Comparison of ENCODE assay signal across 14 cellular contexts in genomic region chr9:93679536-93680444, GRCh38.
DNase-seq lines count a peak whose midpoint lies in the region; ATAC-seq and TF ChIP-seq lines count a peak whose summit lies in the region.
"Had no signal": no experiment of that assay in that cellular context is flagged by ENCODE, and none has a peak within 500 bp of the region (broad histone marks: within the 10 kb centered on the region; RNA-seq: fewer than 3 reads in every experiment).

No MANE protein-coding gene starts in this region.

- no peaks in the 10 kb centered on the region for H3K4me1 Mint-ChIP-seq in activated CD8-positive, alpha-beta T cell treated with anti-CD3 and anti-CD28 coated beads, Interleukin-2, amount 10 ng/mL, durations not matched to agents 7 days and 5 days (ENCODE audit: low read depth)
- no peaks in the 10 kb centered on the region for H3K4me1 Mint-ChIP-seq in activated CD8-positive, alpha-beta T cell treated with anti-CD3 and anti-CD28 coated beads for 36 hours (ENCODE audit: low read depth)
- H3K4me1 Mint-ChIP-seq in stimulated activated naive B cell treated with anti-CD40 and anti-IgM and Interleukin-4, amounts not matched to agents 10 μg/mL and 1 μg/mL and 100 μg/mL, for 72 hours = peaks cover 3 to 9% of the 10 kb centered on the region in 2 donors

- H3K36me3 ChIP-seq in left lung = peaks cover 0 to 50% of the 10 kb centered on the region in 2 donors

- H3K36me3 Mint-ChIP-seq in activated CD8-positive, alpha-beta T cell treated with anti-CD3 and anti-CD28 coated beads, Interleukin-2, amount 10 ng/mL, durations not matched to agents 7 days and 5 days (ENCODE audit: low read depth) = peaks cover 2% of the 10 kb centered on the region
- H3K36me3 Mint-ChIP-seq in activated CD8-positive, alpha-beta T cell treated with anti-CD3 and anti-CD28 coated beads for 36 hours (ENCODE audit: low read depth) = peaks cover 9% of the 10 kb centered on the region
- H3K36me3 Mint-ChIP-seq in stimulated activated naive B cell treated with anti-CD40 and anti-IgM and Interleukin-4, amounts not matched to agents 10 μg/mL and 1 μg/mL and 100 μg/mL, for 72 hours = peaks cover 22 to 30% of the 10 kb centered on the region in 2 donors

- TF ChIP-seq CTCF in activated CD8-positive, alpha-beta T cell treated with anti-CD3 and anti-CD28 coated beads for 36 hours (IDR thresholded peaks at IDR 0.05) = no peak
- no peak for TF ChIP-seq CTCF in left lung (IDR thresholded peaks at IDR 0.05)

- H3K27me3 ChIP-seq in left lung = no peaks in the 10 kb centered on the region
- H3K27me3 ChIP-seq: breast epithelium had no signal

- no peak overlapping the region for H3K4me3 Mint-ChIP-seq in activated CD8-positive, alpha-beta T cell treated with anti-CD3 and anti-CD28 coated beads, Interleukin-2, amount 10 ng/mL, durations not matched to agents 7 days and 5 days
- no peak overlapping the region for H3K4me3 Mint-ChIP-seq in activated CD8-positive, alpha-beta T cell treated with anti-CD3 and anti-CD28 coated beads for 36 hours
- no peak overlapping the region for H3K4me3 Mint-ChIP-seq in stimulated activated naive B cell treated with anti-CD40 and anti-IgM and Interleukin-4, amounts not matched to agents 10 μg/mL and 1 μg/mL and 100 μg/mL, for 72 hours
- H3K4me3 Mint-ChIP-seq: naive thymus-derived CD8-positive, alpha-beta T cell had no signal

- CTCF ChIA-PET in activated CD8-positive, alpha-beta T cell treated with anti-CD3 and anti-CD28 coated beads, Interleukin-2, amount 10 ng/mL, durations not matched to agents 7 days and 5 days (lab: Charles Lee) = interaction anchor here (1.0 kb wide), 1 partner anchor 284 kb away, joined by 3 read pairs; no protein-coding TSS in a partner anchor
- CTCF ChIA-PET in activated CD8-positive, alpha-beta T cell treated with anti-CD3 and anti-CD28 coated beads for 36 hours (lab: Charles Lee) = interaction anchor here (1.1 kb wide), 1 partner anchor 283 kb away, joined by 7 read pairs; no protein-coding TSS in a partner anchor

- DNase-seq in activated CD8-positive, alpha-beta T cell treated with anti-CD3 and anti-CD28 coated beads, Interleukin-2, amount 10 ng/mL, durations not matched to agents 7 days and 5 days = peak; percentile 15
- DNase-seq in activated CD8-positive, alpha-beta T cell treated with anti-CD3 and anti-CD28 coated beads for 36 hours = no peak
- DNase-seq in activated CD8-positive, alpha-beta memory T cell treated with anti-CD3 and anti-CD28 coated beads, Interleukin-2, amount 50 U/mL, for 48 hours = peak; percentile 40
- DNase-seq in left lung (peak; percentile 19 to 69), NCI-H1694 treated with DMSO at 0.1 percent for 48 hours (lab: John Stamatoyannopoulos, UW) (no peak), HK-2 (ENCODE audit: unreplicated experiment) (no peak)
- DNase-seq in stimulated activated naive B cell treated with anti-CD40 and anti-IgM and Interleukin-4, amounts not matched to agents 10 μg/mL and 1 μg/mL and 100 μg/mL, for 72 hours = peak; percentile 0
- DNase-seq: ACHN; activated naive CD4-positive, alpha-beta T cell treated with anti-CD3 and anti-CD28 coated beads, Interleukin-2, amount 50 U/mL, for 16 hours; COR-L47; kidney glomerular epithelial cell had no signal

- H3K9me3 ChIP-seq in left lung = no peaks in the 10 kb centered on the region
- H3K9me3 ChIP-seq: breast epithelium had no signal

- no peaks in the 10 kb centered on the region for H3K27me3 Mint-ChIP-seq in activated CD8-positive, alpha-beta T cell treated with anti-CD3 and anti-CD28 coated beads, Interleukin-2, amount 10 ng/mL, durations not matched to agents 7 days and 5 days (ENCODE audit: low read depth)
- no peaks in the 10 kb centered on the region for H3K27me3 Mint-ChIP-seq in activated CD8-positive, alpha-beta T cell treated with anti-CD3 and anti-CD28 coated beads for 36 hours
- H3K27me3 Mint-ChIP-seq in stimulated activated naive B cell treated with anti-CD40 and anti-IgM and Interleukin-4, amounts not matched to agents 10 μg/mL and 1 μg/mL and 100 μg/mL, for 72 hours = peaks cover 16% of the 10 kb centered on the region in 2 donors

- ATAC-seq in activated CD8-positive, alpha-beta T cell treated with anti-CD3 and anti-CD28 coated beads, Interleukin-2, amount 10 ng/mL, durations not matched to agents 7 days and 5 days = no peak
- ATAC-seq in activated CD8-positive, alpha-beta T cell treated with anti-CD3 and anti-CD28 coated beads for 36 hours = no peak
- ATAC-seq in left lung (no peak), HG03565 (IDR thresholded peaks at IDR 0.05; ENCODE audit: unreplicated experiment) (no peak)
- ATAC-seq in stimulated activated naive B cell treated with anti-CD40 and anti-IgM and Interleukin-4, amounts not matched to agents 10 μg/mL and 1 μg/mL and 100 μg/mL, for 72 hours (replicated peaks) = no peak
- ATAC-seq: naive thymus-derived CD8-positive, alpha-beta T cell had no signal

- intact Hi-C loops in activated CD8-positive, alpha-beta T cell treated with anti-CD3 and anti-CD28 coated beads for 36 hours (cut with micrococcal nuclease) = no loop called here
- intact Hi-C loops in left lung (cut with DNase I) = loop anchor here in 1 of 2 donors (5.0 kb wide), 1 partner anchor 283 kb away; no protein-coding TSS in a partner anchor

- no peak overlapping the region for H3K4me3 ChIP-seq in left lung
- H3K4me3 ChIP-seq: breast epithelium had no signal

- H3K27ac Mint-ChIP-seq in activated CD8-positive, alpha-beta T cell treated with anti-CD3 and anti-CD28 coated beads, Interleukin-2, amount 10 ng/mL, durations not matched to agents 7 days and 5 days = no peak overlapping the region
- H3K27ac Mint-ChIP-seq in activated CD8-positive, alpha-beta T cell treated with anti-CD3 and anti-CD28 coated beads for 36 hours = no peak overlapping the region
- H3K27ac Mint-ChIP-seq in stimulated activated naive B cell treated with anti-CD40 and anti-IgM and Interleukin-4, amounts not matched to agents 10 μg/mL and 1 μg/mL and 100 μg/mL, for 72 hours = no peak overlapping the region

- no peaks in the 10 kb centered on the region for H3K9me3 Mint-ChIP-seq in activated CD8-positive, alpha-beta T cell treated with anti-CD3 and anti-CD28 coated beads, Interleukin-2, amount 10 ng/mL, durations not matched to agents 7 days and 5 days (ENCODE audit: insufficient read depth)
- no peaks in the 10 kb centered on the region for H3K9me3 Mint-ChIP-seq in activated CD8-positive, alpha-beta T cell treated with anti-CD3 and anti-CD28 coated beads for 36 hours
- H3K9me3 Mint-ChIP-seq in stimulated activated naive B cell treated with anti-CD40 and anti-IgM and Interleukin-4, amounts not matched to agents 10 μg/mL and 1 μg/mL and 100 μg/mL, for 72 hours = peaks cover 2 to 3% of the 10 kb centered on the region in 2 donors
- H3K9me3 Mint-ChIP-seq: naive thymus-derived CD8-positive, alpha-beta T cell had no signal

- POLR2A ChIA-PET in activated CD8-positive, alpha-beta T cell treated with anti-CD3 and anti-CD28 coated beads, Interleukin-2, amount 10 ng/mL, durations not matched to agents 7 days and 5 days (lab: Charles Lee) = no interaction called here
- POLR2A ChIA-PET in activated CD8-positive, alpha-beta T cell treated with anti-CD3 and anti-CD28 coated beads for 36 hours (lab: Charles Lee) = interaction anchor here (0.6 kb wide), 1 partner anchor 516 kb away, joined by 3 read pairs; no protein-coding TSS in a partner anchor

- no peak overlapping the region for H3K27ac ChIP-seq in left lung
- H3K27ac ChIP-seq: breast epithelium had no signal

- no peaks in the 10 kb centered on the region for H3K4me1 ChIP-seq in left lung
- H3K4me1 ChIP-seq: breast epithelium had no signal

Comparison
In these comparisons a context has a peak if more than half of its experiments do, and no peak if none do; other contexts are left out.
1. DNase-seq: peak in activated CD8-positive, alpha-beta T cell treated with anti-CD3 and anti-CD28 coated beads, Interleukin-2, amount 10 ng/mL, durations not matched to agents 7 days and 5 days (single experiment), activated CD8-positive, alpha-beta memory T cell treated with anti-CD3 and anti-CD28 coated beads, Interleukin-2, amount 50 U/mL, for 48 hours (single experiment), left lung (2 of 2) and stimulated activated naive B cell treated with anti-CD40 and anti-IgM and Interleukin-4, amounts not matched to agents 10 μg/mL and 1 μg/mL and 100 μg/mL, for 72 hours (single experiment); none in activated CD8-positive, alpha-beta T cell treated with anti-CD3 and anti-CD28 coated beads for 36 hours (single experiment), NCI-H1694 treated with DMSO at 0.1 percent for 48 hours (single experiment) and HK-2 (single experiment).